In genomic region chr5:81450940-81451339, GRCh38 we compare ENCODE assay signal across 19 cellular contexts. TPM values are rescaled to one million over a fixed set of nuclear protein-coding genes. Genes with fewer than 3 reads are reported as not detected.
DNase-seq lines count a peak whose midpoint lies in the region; ATAC-seq and TF ChIP-seq lines count a peak whose summit lies in the region.
"Had no signal": no experiment of that assay in that cellular context is flagged by ENCODE, and none has a peak within 500 bp of the region (broad histone marks: within the 10 kb centered on the region; RNA-seq: fewer than 3 reads in every experiment).

No MANE protein-coding gene starts in this region.

- H2BK15ac ChIP-seq in IMR-90 (ENCODE audit: low read depth, low read length), result no peak overlapping the region

- H4K5ac ChIP-seq in IMR-90 (ENCODE audit: low read depth, low read length), result no peak overlapping the region

- no peak overlapping the region for H2AK5ac ChIP-seq in IMR-90 (ENCODE audit: low read depth, low read length)

- H3K23ac ChIP-seq in IMR-90 (ENCODE audit: low read depth, low read length), result no peak overlapping the region

- H3K9me3 ChIP-seq in IMR-90 (ENCODE audit: control insufficient read depth, insufficient read depth, low read length), result no peaks in the 10 kb centered on the region
- H3K9me3 ChIP-seq: BLaER1, heart left ventricle, uterus had no signal

- no peak overlapping the region for H3K9ac ChIP-seq in IMR-90 (ENCODE audit: low read depth, low read length)
- H3K9ac ChIP-seq: BLaER1 had no signal

- no peak overlapping the region for H2BK120ac ChIP-seq in IMR-90 (ENCODE audit: low read depth, low read length)

- no peak overlapping the region for H3K27ac ChIP-seq in IMR-90 (ENCODE audit: insufficient read depth, low read length)
- H3K27ac ChIP-seq: BLaER1, heart left ventricle, uterus had no signal

- no peak overlapping the region for H3K14ac ChIP-seq in IMR-90 (replicated peaks; ENCODE audit: low read depth, low read length)

- TF ChIP-seq POLR2A in IMR-90 (IDR thresholded peaks at IDR 0.05; ENCODE audit: low read depth, low read length), result no peak

- no peak overlapping the region for H3K18ac ChIP-seq in IMR-90 (ENCODE audit: low read depth, low read length)

- no peak overlapping the region for H2BK20ac ChIP-seq in IMR-90 (ENCODE audit: low read depth, low read length)

- no CpG with 5 or more reads among the region's 2 CpGs for WGBS in IMR-90 (ENCODE audit: extremely low coverage in 2 of 2, insufficient read length in 1 of 2), 2 experiments

- TF ChIP-seq RAD21 in IMR-90 (IDR thresholded peaks at IDR 0.05; ENCODE audit: low read length), result no peak

- no peaks in the 10 kb centered on the region for H3K79me1 ChIP-seq in IMR-90 (ENCODE audit: low read depth in 1 of 2, low read length in 2 of 2)

- ATAC-seq in IMR-90 (ENCODE audit: low read depth), result no peak
- no peak for ATAC-seq in HG03095 (IDR thresholded peaks at IDR 0.05; ENCODE audit: unreplicated experiment)
- ATAC-seq: heart left ventricle; left ventricle myocardium superior; sciatic nerve; stimulated activated memory B cell treated with anti-CD40 and anti-IgM and Interleukin-4, amounts not matched to agents 10 μg/mL and 1 μg/mL and 100 μg/mL, for 72 hours had no signal

- H3K4me2 ChIP-seq in IMR-90 (ENCODE audit: low read depth, low read length), result no peak overlapping the region
- H3K4me2 ChIP-seq: BLaER1 had no signal

- no peak overlapping the region for H4K8ac ChIP-seq in IMR-90 (ENCODE audit: low read depth in 2 of 2, low read length in 2 of 2)

- no peaks in the 10 kb centered on the region for H3K4me1 ChIP-seq in IMR-90 (ENCODE audit: control insufficient read depth, insufficient read depth, low read length)
- H3K4me1 ChIP-seq: BLaER1, heart left ventricle, uterus had no signal

- dilution Hi-C loops in IMR-90 (cut with HindIII; ENCODE audit: low sequenced_read_pairs, unreplicated experiment), result no loop called here

- H3K4me3 ChIP-seq in IMR-90 (ENCODE audit: insufficient read depth, low read depth, low read length), result no peak overlapping the region
- H3K4me3 ChIP-seq: BLaER1, heart left ventricle, uterus had no signal

- intact Hi-C loops in IMR-90 (cut with micrococcal nuclease), result no loop called here

- DNase-seq in EH (ENCODE audit: low read depth) (peak; percentile 33), IMR-90 (peak; percentile 16), amniotic epithelial cell (ENCODE audit: low read depth) (peak; percentile 69), iris pigment epithelial cell (ENCODE audit: low read depth) (peak; percentile 11), nucleus accumbens (lab: John Stamatoyannopoulos, UW) (no peak), inferior parietal cortex (ENCODE audit: extremely low spot score) (no peak), GM13976 (ENCODE audit: low spot score) (no peak)
- DNase-seq: activated CD4-positive, alpha-beta T cell treated with anti-CD3 and anti-CD28 coated beads, Interleukin-2, amount 10 ng/mL, durations not matched to agents 7 days and 5 days; heart left ventricle; left ventricle myocardium superior; RPMI8226; stimulated activated CD4-positive, alpha-beta T cell treated with anti-CD3 and anti-CD28 coated beads, Interleukin-4, amount 100 ng/mL, for 4 hours; T-helper 9 cell; uterus had no signal

- no peaks in the 10 kb centered on the region for H3K27me3 ChIP-seq in IMR-90 (ENCODE audit: control insufficient read depth, insufficient read depth, low read length)
- H3K27me3 ChIP-seq: BLaER1, heart left ventricle, uterus had no signal

- CTCF ChIA-PET in IMR-90 (lab: Yijun Ruan, JAX), result no interaction called here

- no peak overlapping the region for H2BK5ac ChIP-seq in IMR-90 (ENCODE audit: low read depth, low read length, poor library complexity, severe bottlenecking)

- peaks cover 5% of the 10 kb centered on the region for H3K36me3 ChIP-seq in IMR-90 (ENCODE audit: control insufficient read depth, insufficient read depth, low read length)
- H3K36me3 ChIP-seq: uterus had no signal

- H2AK9ac ChIP-seq in IMR-90 (replicated peaks; ENCODE audit: low read depth, low read length, poor library complexity), result no peak overlapping the region

- TF ChIP-seq CTCF in IMR-90 (conservative IDR thresholded peaks at IDR 0.05; ENCODE audit: low read depth, low read length), result no peak
- no peak for TF ChIP-seq CTCF in GM13976 (IDR thresholded peaks at IDR 0.05; ENCODE audit: borderline replicate concordance, control extremely low read depth, extremely low read depth, insufficient read depth, missing control alignments)

- H2AFZ ChIP-seq in IMR-90 (replicated peaks; ENCODE audit: low read length, poor library complexity), result no peak overlapping the region

- H3K4ac ChIP-seq in IMR-90 (ENCODE audit: low read depth, low read length), result no peak overlapping the region

- no peaks in the 10 kb centered on the region for H4K20me1 ChIP-seq in IMR-90 (ENCODE audit: insufficient read depth, low read length)
- H4K20me1 ChIP-seq: BLaER1 had no signal

- POLR2A ChIA-PET in IMR-90 (lab: Charles Lee; ENCODE audit: unreplicated experiment), result no interaction called here

- no peak overlapping the region for H4K91ac ChIP-seq in IMR-90 (ENCODE audit: insufficient read depth, low read depth, low read length)

- BruUV-seq in IMR-90 (replicated peaks; lab: Mats Ljungman, UMichigan), result no TSS peak

- H3K9me1 ChIP-seq in IMR-90 (ENCODE audit: insufficient read depth, low read length), result no peaks in the 10 kb centered on the region; the same call in 1 of the 2 replicates

- in situ Hi-C loops in IMR-90 (cut with MboI; ENCODE audit: low sequenced_read_pairs) (no loop called here), GM13976 (cut with MboI; ENCODE audit: low sequenced_read_pairs, unreplicated experiment) (no loop called here)

- H3K56ac ChIP-seq in IMR-90 (ENCODE audit: extremely low read depth, insufficient read depth, low read length), result no peak overlapping the region

TF ChIP-seq in IMR-90, 13 proteins besides CTCF, POLR2A, EP300 and RAD21:
- TF ChIP-seq SMC3 (IDR thresholded peaks at IDR 0.05; ENCODE audit: low read depth, low read length) (no peak), ELK1 (IDR thresholded peaks at IDR 0.05; ENCODE audit: borderline replicate concordance, low read depth, low read length) (no peak)
TF ChIP-seq in IMR-90: peak in this region for 0.

RNA-seq across cellular contexts. Expression of gene ACOT12, which starts 57.0 kb away (rescaled TPM):
- total RNA-seq in IMR-90 (2012; rRNA removed), result not detected in 2 replicates
- polyA plus RNA-seq in IMR-90 (2012; rRNA removed), result not detected in 2 replicates
- polyA plus RNA-seq in IMR-90 (2012; cell fraction: cytosol; rRNA removed), result not detected in 2 replicates
- 0.08 TPM in 1 of 2 replicates, not detected in the other for polyA plus RNA-seq in IMR-90 (2012; cell fraction: nucleus; rRNA removed; ENCODE audit: low replicate concordance)
- total RNA-seq: activated CD4-positive, alpha-beta T cell treated with anti-CD3 and anti-CD28 coated beads, Interleukin-2, amount 10 ng/mL, durations not matched to agents 7 days and 5 days; G401; heart left ventricle; left ventricle myocardium superior; sciatic nerve had no signal
- polyA plus RNA-seq: heart left ventricle had no signal

Comparison
In these comparisons a context has a peak if more than half of its experiments do, and no peak if none do; other contexts are left out.
1. DNase-seq: peak in EH (single experiment), IMR-90 (single experiment), amniotic epithelial cell (single experiment) and iris pigment epithelial cell (single experiment); none in nucleus accumbens (0 of 56), inferior parietal cortex (single experiment) and GM13976 (single experiment).